11 cellular contexts compared by ENCODE assay signal in the genomic region with DNA sequence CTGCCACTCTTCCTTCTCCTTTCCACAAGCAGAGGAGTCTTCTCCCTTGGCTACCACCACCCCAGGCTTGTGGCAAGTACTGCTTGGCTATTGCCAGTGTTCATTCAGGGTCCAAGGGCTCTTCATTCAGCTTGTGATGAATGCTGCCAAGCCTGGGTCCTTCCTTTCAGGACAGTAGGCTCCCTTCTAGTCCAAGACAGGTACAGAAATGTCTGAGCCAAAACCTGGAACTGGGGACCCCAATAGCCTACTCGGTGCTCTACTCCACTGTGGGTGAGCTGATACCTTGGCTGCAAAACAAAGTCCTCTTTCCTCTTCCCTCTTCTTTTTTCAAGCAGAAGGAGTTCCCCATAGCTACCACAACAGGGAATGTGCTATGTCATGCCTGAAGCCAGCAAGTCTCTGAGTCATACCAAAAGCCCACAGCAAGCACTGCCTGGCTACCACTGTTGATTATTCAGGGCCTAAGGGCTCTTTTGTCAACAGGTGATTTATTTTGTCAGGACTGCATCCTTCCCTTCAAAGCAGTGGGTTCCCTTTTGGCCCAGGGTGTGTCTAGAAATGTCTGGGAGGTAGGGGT.
DNase-seq lines count a peak whose midpoint lies in the region; ATAC-seq lines count a peak whose summit lies in the region.
"Had no signal": no experiment of that assay in that cellular context is flagged by ENCODE, and none has a peak within 500 bp of the region (broad histone marks: within the 10 kb centered on the region; RNA-seq: fewer than 3 reads in every experiment).

No MANE protein-coding gene starts in this region.

- no peak overlapping the region for H3K9ac ChIP-seq in Karpas-422 (ENCODE audit: low read length)

- no peaks in the 10 kb centered on the region for H3K4me1 Mint-ChIP-seq in activated CD4-positive, alpha-beta T cell treated with anti-CD3 and anti-CD28 coated beads, Interleukin-2, amount 10 ng/mL, durations not matched to agents 7 days and 5 days
- H3K4me1 Mint-ChIP-seq: B cell had no signal

- H3K36me3 Mint-ChIP-seq in activated CD4-positive, alpha-beta T cell treated with anti-CD3 and anti-CD28 coated beads, Interleukin-2, amount 10 ng/mL, durations not matched to agents 7 days and 5 days (ENCODE audit: low read depth) = no peaks in the 10 kb centered on the region

- CTCF ChIA-PET in activated CD4-positive, alpha-beta T cell treated with anti-CD3 and anti-CD28 coated beads, Interleukin-2, amount 10 ng/mL, durations not matched to agents 7 days and 5 days (lab: Charles Lee) = interaction anchor here (2.1 kb wide), 1 partner anchor 11 kb away, joined by 4 read pairs; no protein-coding TSS in a partner anchor

- no peaks in the 10 kb centered on the region for H3K4me1 ChIP-seq in Karpas-422 (ENCODE audit: low read length)

- DNase-seq in SHP77 (lab: John Stamatoyannopoulos, UW) (peak; percentile 7 to 13), SHP77 treated with DMSO at 0.1 percent for 48 hours (lab: John Stamatoyannopoulos, UW) (no peak), myocyte (ENCODE audit: low read depth) (peak; percentile 96), NCI-H524 (lab: John Stamatoyannopoulos, UW) (no peak), Karpas-422 (no peak)
- DNase-seq in activated CD4-positive, alpha-beta T cell treated with anti-CD3 and anti-CD28 coated beads, Interleukin-2, amount 10 ng/mL, durations not matched to agents 7 days and 5 days = no peak

- no peak overlapping the region for H3K27ac Mint-ChIP-seq in activated CD4-positive, alpha-beta T cell treated with anti-CD3 and anti-CD28 coated beads, Interleukin-2, amount 10 ng/mL, durations not matched to agents 7 days and 5 days
- H3K27ac Mint-ChIP-seq: B cell, nephron had no signal

- H3K27me3 Mint-ChIP-seq in activated CD4-positive, alpha-beta T cell treated with anti-CD3 and anti-CD28 coated beads, Interleukin-2, amount 10 ng/mL, durations not matched to agents 7 days and 5 days = no peaks in the 10 kb centered on the region

- H3K9me2 ChIP-seq in Karpas-422 (replicated peaks; ENCODE audit: insufficient read depth, low read length) = no peaks in the 10 kb centered on the region

- H2AFZ ChIP-seq in Karpas-422 (ENCODE audit: low read length) = no peak overlapping the region

- H3K27me3 ChIP-seq in Karpas-422 (ENCODE audit: low read length) = no peaks in the 10 kb centered on the region

- no peak overlapping the region for H3K4me3 Mint-ChIP-seq in activated CD4-positive, alpha-beta T cell treated with anti-CD3 and anti-CD28 coated beads, Interleukin-2, amount 10 ng/mL, durations not matched to agents 7 days and 5 days
- H3K4me3 Mint-ChIP-seq: B cell, nephron had no signal

- H3K27ac ChIP-seq in angular gyrus (ENCODE audit: low read depth, low read length) (peak overlapping the region; percentile 30), Karpas-422 (ENCODE audit: low read length) (no peak overlapping the region)
- H3K27ac ChIP-seq: VCaP had no signal

- no peaks in the 10 kb centered on the region for H3K9me3 Mint-ChIP-seq in activated CD4-positive, alpha-beta T cell treated with anti-CD3 and anti-CD28 coated beads, Interleukin-2, amount 10 ng/mL, durations not matched to agents 7 days and 5 days

- no peaks in the 10 kb centered on the region for H4K20me1 ChIP-seq in Karpas-422 (ENCODE audit: insufficient read depth, low read depth, low read length)

- H3K9me3 ChIP-seq in Karpas-422 (ENCODE audit: low read length) = no peaks in the 10 kb centered on the region

- POLR2A ChIA-PET in activated CD4-positive, alpha-beta T cell treated with anti-CD3 and anti-CD28 coated beads, Interleukin-2, amount 10 ng/mL, durations not matched to agents 7 days and 5 days (lab: Charles Lee) = no interaction called here

- no peaks in the 10 kb centered on the region for H3K36me3 ChIP-seq in Karpas-422 (ENCODE audit: insufficient read depth, low read length)

- peak; percentile 50 for ATAC-seq in HG03457 (IDR thresholded peaks at IDR 0.05; ENCODE audit: unreplicated experiment)

- H3K79me2 ChIP-seq in Karpas-422 (ENCODE audit: low read length) = no peaks in the 10 kb centered on the region

- no peak overlapping the region for H3K4me3 ChIP-seq in Karpas-422 (ENCODE audit: low read length)

- no peak overlapping the region for H3K4me2 ChIP-seq in Karpas-422 (ENCODE audit: low read depth, low read length, poor library complexity, severe bottlenecking)

Comparison
In these comparisons a context has a peak if more than half of its experiments do, and no peak if none do; other contexts are left out.
1. DNase-seq: peak in SHP77 (2 of 2) and myocyte (single experiment); none in SHP77 treated with DMSO at 0.1 percent for 48 hours (single experiment), NCI-H524 (0 of 2), Karpas-422 (single experiment) and activated CD4-positive, alpha-beta T cell treated with anti-CD3 and anti-CD28 coated beads, Interleukin-2, amount 10 ng/mL, durations not matched to agents 7 days and 5 days (single experiment).